8 cellular contexts compared by ENCODE assay signal in genomic region chr6:36682328-36683144, GRCh38. TPM values are rescaled to one million over a fixed set of nuclear protein-coding genes. Genes with fewer than 3 reads are reported as not detected.
DNase-seq lines count a peak whose midpoint lies in the region; ATAC-seq and TF ChIP-seq lines count a peak whose summit lies in the region.

No MANE protein-coding gene starts in this region.

- CTCF ChIA-PET in activated CD8-positive, alpha-beta T cell treated with anti-CD3 and anti-CD28 coated beads for 36 hours (lab: Charles Lee), result interaction anchor here (0.9 to 4.0 kb wide), 14 partner anchors 9 to 335 kb away, joined by 3 to 22 read pairs (median 4); no protein-coding TSS in a partner anchor

- peak overlapping the region; percentile 63 to 89 (median 85) for H3K27ac Mint-ChIP-seq in CD4-positive, CD25-positive, alpha-beta regulatory T cell
- H3K27ac Mint-ChIP-seq in activated CD8-positive, alpha-beta T cell treated with anti-CD3 and anti-CD28 coated beads for 36 hours, result peak overlapping the region; percentile 81

- H3K36me3 ChIP-seq in CD4-positive, CD25-positive, alpha-beta regulatory T cell (ENCODE audit: control insufficient read depth, insufficient read depth, low read length), result peaks cover 7% of the 10 kb centered on the region

- peaks cover 5% of the 10 kb centered on the region for H3K27me3 Mint-ChIP-seq in CD4-positive, CD25-positive, alpha-beta regulatory T cell
- peaks cover 4% of the 10 kb centered on the region for H3K27me3 Mint-ChIP-seq in activated CD8-positive, alpha-beta T cell treated with anti-CD3 and anti-CD28 coated beads for 36 hours

- H3K4me1 ChIP-seq in CD4-positive, CD25-positive, alpha-beta regulatory T cell (ENCODE audit: control insufficient read depth, insufficient read depth, low read length, poor library complexity, severe bottlenecking), result peaks cover 47% of the 10 kb centered on the region

- H3K27me3 ChIP-seq in CD4-positive, CD25-positive, alpha-beta regulatory T cell (ENCODE audit: control insufficient read depth, insufficient read depth, low read length), result no peaks in the 10 kb centered on the region

- no peak for TF ChIP-seq CTCF in activated CD8-positive, alpha-beta T cell treated with anti-CD3 and anti-CD28 coated beads for 36 hours (IDR thresholded peaks at IDR 0.05)

- H3K4me3 ChIP-seq in CD4-positive, CD25-positive, alpha-beta regulatory T cell (ENCODE audit: low read depth, low read length), result peak overlapping the region; percentile 41
- peak overlapping the region in 2 of 7 experiments; percentile 72 to 76 for H3K4me3 ChIP-seq in skin epidermis

- H3K4me1 Mint-ChIP-seq in CD4-positive, CD25-positive, alpha-beta regulatory T cell, result peaks cover 13 to 41% (median 25%) of the 10 kb centered on the region in 4 donors
- peaks cover 41% of the 10 kb centered on the region for H3K4me1 Mint-ChIP-seq in activated CD8-positive, alpha-beta T cell treated with anti-CD3 and anti-CD28 coated beads for 36 hours (ENCODE audit: low read depth)

- no peaks in the 10 kb centered on the region for H3K36me3 Mint-ChIP-seq in CD4-positive, CD25-positive, alpha-beta regulatory T cell
- peaks cover 53% of the 10 kb centered on the region for H3K36me3 Mint-ChIP-seq in activated CD8-positive, alpha-beta T cell treated with anti-CD3 and anti-CD28 coated beads for 36 hours (ENCODE audit: low read depth)

- no peaks in the 10 kb centered on the region for H3K9me3 ChIP-seq in CD4-positive, CD25-positive, alpha-beta regulatory T cell (ENCODE audit: control insufficient read depth in 2 of 2, low read length in 2 of 2)

- peak overlapping the region; percentile 11 to 76 (median 38) for H3K4me3 Mint-ChIP-seq in CD4-positive, CD25-positive, alpha-beta regulatory T cell
- H3K4me3 Mint-ChIP-seq in activated CD8-positive, alpha-beta T cell treated with anti-CD3 and anti-CD28 coated beads for 36 hours, result peak overlapping the region; percentile 49

- peak; percentile 63 to 81 (median 78) for DNase-seq in CD4-positive, CD25-positive, alpha-beta regulatory T cell
- DNase-seq in HCEC 1CT (peak; percentile 27), NCI-H2196 treated with DMSO at 0.1 percent for 48 hours (lab: John Stamatoyannopoulos, UW; ENCODE audit: unreplicated experiment) (peak; percentile 99), fibroblast of peridontal ligament (ENCODE audit: extremely low read depth) (peak; percentile 33), amygdala (lab: John Stamatoyannopoulos, UW) (no peak)
- DNase-seq in activated CD8-positive, alpha-beta T cell treated with anti-CD3 and anti-CD28 coated beads for 36 hours, result peak; percentile 83

- H3K9me3 Mint-ChIP-seq in CD4-positive, CD25-positive, alpha-beta regulatory T cell, result no peaks in the 10 kb centered on the region
- no peaks in the 10 kb centered on the region for H3K9me3 Mint-ChIP-seq in activated CD8-positive, alpha-beta T cell treated with anti-CD3 and anti-CD28 coated beads for 36 hours

- POLR2A ChIA-PET in activated CD8-positive, alpha-beta T cell treated with anti-CD3 and anti-CD28 coated beads for 36 hours (lab: Charles Lee), result interaction anchor here (0.6 to 1.6 kb wide), 6 partner anchors 13 to 76 kb away, joined by 3 to 5 read pairs (median 4); no protein-coding TSS in a partner anchor

- ATAC-seq in CD4-positive, CD25-positive, alpha-beta regulatory T cell (ENCODE audit: low read depth in 2 of 2), result peak; percentile 7 to 32
- peak; percentile 29 for ATAC-seq in activated CD8-positive, alpha-beta T cell treated with anti-CD3 and anti-CD28 coated beads for 36 hours
- no peak for ATAC-seq in GM19467 (IDR thresholded peaks at IDR 0.05; ENCODE audit: unreplicated experiment)

- H3K27ac ChIP-seq in CD4-positive, CD25-positive, alpha-beta regulatory T cell (ENCODE audit: insufficient read depth, low read length, poor library complexity, severe bottlenecking), result peak overlapping the region; percentile 75
- peak overlapping the region; percentile 23 to 97 (median 77) for H3K27ac ChIP-seq in skin epidermis

- intact Hi-C loops in activated CD8-positive, alpha-beta T cell treated with anti-CD3 and anti-CD28 coated beads for 36 hours (cut with micrococcal nuclease), result loop anchor here (5.0 kb wide), 2 partner anchors 60 to 75 kb away; no protein-coding TSS in a partner anchor

RNA-seq across cellular contexts. Expression of gene CDKN1A, which starts 4.0 kb away (rescaled TPM):
- 115 TPM for total RNA-seq in CD4-positive, CD25-positive, alpha-beta regulatory T cell
- 1 to 10 TPM; 1.4 to 2.6 (median 1.5) TPM for polyA plus RNA-seq in CD4-positive, CD25-positive, alpha-beta regulatory T cell
- 10 to 100 TPM; 42.3 to 47.4 TPM for total RNA-seq in activated CD8-positive, alpha-beta T cell treated with anti-CD3 and anti-CD28 coated beads for 36 hours

RNA-seq across cellular contexts. Expression of gene RAB44, which starts 15.1 kb away (rescaled TPM):
- total RNA-seq in CD4-positive, CD25-positive, alpha-beta regulatory T cell, result 0.27 TPM
- polyA plus RNA-seq in CD4-positive, CD25-positive, alpha-beta regulatory T cell, result not detected
- total RNA-seq in activated CD8-positive, alpha-beta T cell treated with anti-CD3 and anti-CD28 coated beads for 36 hours, result under 1 TPM in 1 of 2 experiments, not detected in 1; 0.07 TPM

Comparison
In these comparisons a context has a peak if more than half of its experiments do, and no peak if none do; other contexts are left out.
1. DNase-seq: peak in CD4-positive, CD25-positive, alpha-beta regulatory T cell (3 of 3), HCEC 1CT (single experiment), NCI-H2196 treated with DMSO at 0.1 percent for 48 hours (single experiment), activated CD8-positive, alpha-beta T cell treated with anti-CD3 and anti-CD28 coated beads for 36 hours (single experiment) and fibroblast of peridontal ligament (single experiment); none in amygdala (0 of 56).